28 cellular contexts compared by ENCODE assay signal in genomic region chr20:7610681-7611080, GRCh38.
"Had no signal": no experiment of that assay in that cellular context is flagged by ENCODE, and none has a peak within 500 bp of the region (broad histone marks: within the 10 kb centered on the region; RNA-seq: fewer than 3 reads in every experiment).

No MANE protein-coding gene starts in this region.

- H3K79me2 ChIP-seq: parathyroid adenoma had no signal

- FAIRE-seq: small intestine, urothelium cell line had no signal

- H3K36me3 ChIP-seq: neural progenitor cell, ovary, right lobe of liver, sigmoid colon, stomach, thoracic aorta, thyroid gland, tibial nerve, upper lobe of left lung, vagina had no signal

- H3K27ac ChIP-seq: neural progenitor cell, ovary, parathyroid adenoma, psoas muscle, right lobe of liver, sigmoid colon, stomach, thoracic aorta, thyroid gland, tibial nerve, upper lobe of left lung, vagina had no signal

- ATAC-seq: psoas muscle; right cardiac atrium; right lobe of liver; stimulated activated effector memory CD8-positive, alpha-beta T cell treated with anti-CD3 and anti-CD28 coated beads, Interleukin-12 subunit alpha, Interleukin-12 subunit beta, amount 100 ng/mL, for 72 hours; stimulated activated naive B cell treated with anti-CD40 and anti-IgM and Interleukin-4, amounts not matched to agents 10 μg/mL and 1 μg/mL and 100 μg/mL, for 72 hours had no signal

- H3K4me3 Mint-ChIP-seq: nephron; neural progenitor cell; stimulated activated effector memory CD8-positive, alpha-beta T cell treated with anti-CD3 and anti-CD28 coated beads, Interleukin-12 subunit alpha, Interleukin-12 subunit beta, amount 100 ng/mL, for 72 hours; stimulated activated naive B cell treated with anti-CD40 and anti-IgM and Interleukin-4, amounts not matched to agents 10 μg/mL and 1 μg/mL and 100 μg/mL, for 72 hours; stimulated activated naive CD8-positive, alpha-beta T cell treated with anti-CD3 and anti-CD28 coated beads, Interleukin-15, Interleukin-2, amounts not matched to agents 100 ng/mL and 50 ng/mL, for 24 hours had no signal

- H3K27ac Mint-ChIP-seq: nephron; neural progenitor cell; progenitor cell of endocrine pancreas; stimulated activated effector memory CD8-positive, alpha-beta T cell treated with anti-CD3 and anti-CD28 coated beads, Interleukin-12 subunit alpha, Interleukin-12 subunit beta, amount 100 ng/mL, for 72 hours; stimulated activated naive B cell treated with anti-CD40 and anti-IgM and Interleukin-4, amounts not matched to agents 10 μg/mL and 1 μg/mL and 100 μg/mL, for 72 hours; stimulated activated naive CD8-positive, alpha-beta T cell treated with anti-CD3 and anti-CD28 coated beads, Interleukin-15, Interleukin-2, amounts not matched to agents 100 ng/mL and 50 ng/mL, for 24 hours had no signal

- H3K4me1 Mint-ChIP-seq: nephron; neural progenitor cell; stimulated activated effector memory CD8-positive, alpha-beta T cell treated with anti-CD3 and anti-CD28 coated beads, Interleukin-12 subunit alpha, Interleukin-12 subunit beta, amount 100 ng/mL, for 72 hours; stimulated activated naive B cell treated with anti-CD40 and anti-IgM and Interleukin-4, amounts not matched to agents 10 μg/mL and 1 μg/mL and 100 μg/mL, for 72 hours had no signal

- H3K9me3 ChIP-seq: ovary, psoas muscle, right lobe of liver, sigmoid colon, stomach, thoracic aorta, thyroid gland, tibial nerve, upper lobe of left lung, vagina had no signal

- H3K27me3 Mint-ChIP-seq: progenitor cell of endocrine pancreas; stimulated activated naive B cell treated with anti-CD40 and anti-IgM and Interleukin-4, amounts not matched to agents 10 μg/mL and 1 μg/mL and 100 μg/mL, for 72 hours; stimulated activated naive CD8-positive, alpha-beta T cell treated with anti-CD3 and anti-CD28 coated beads, Interleukin-15, Interleukin-2, amounts not matched to agents 100 ng/mL and 50 ng/mL, for 24 hours had no signal

- H3K27me3 ChIP-seq: neural progenitor cell, ovary, right lobe of liver, sigmoid colon, stomach, thyroid gland, tibial nerve, upper lobe of left lung, vagina had no signal

- DNase-seq: occipital lobe; ovary; posterior cingulate gyrus; psoas muscle; right cardiac atrium; right lobe of liver; sigmoid colon; small intestine; stimulated activated CD4-positive, alpha-beta T cell treated with anti-CD3 and anti-CD28 coated beads, Interleukin-15, amount 100 ng/mL, for 24 hours; stimulated activated CD4-positive, alpha-beta T cell treated with anti-CD3 and anti-CD28 coated beads, Interleukin-2, amount 100 ng/mL, for 24 hours; stimulated activated CD4-positive, alpha-beta T cell treated with anti-CD3 and anti-CD28 coated beads, Interleukin-2, amount 100 ng/mL, for 48 hours; stimulated activated CD4-positive, alpha-beta T cell treated with anti-CD3 and anti-CD28 coated beads, Interleukin-4, amount 100 ng/mL, for 24 hours; stimulated activated naive B cell treated with anti-CD40 and anti-IgM and Interleukin-4, amounts not matched to agents 10 μg/mL and 1 μg/mL and 100 μg/mL, for 72 hours; stimulated activated naive CD4-positive, alpha-beta T cell treated with Interleukin-2 at 50 U/mL for 16 hours; stomach; thyroid gland; trophoblast cell; upper lobe of left lung had no signal

- H2AFZ ChIP-seq: neural progenitor cell, parathyroid adenoma had no signal

- H3K9me3 Mint-ChIP-seq: nephron, neural progenitor cell had no signal

- H3K4me1 ChIP-seq: neural progenitor cell, parathyroid adenoma, psoas muscle, right lobe of liver, sigmoid colon, stomach, thyroid gland, tibial nerve, upper lobe of left lung, vagina had no signal

- H3K36me3 Mint-ChIP-seq: neural progenitor cell; stimulated activated effector memory CD8-positive, alpha-beta T cell treated with anti-CD3 and anti-CD28 coated beads, Interleukin-12 subunit alpha, Interleukin-12 subunit beta, amount 100 ng/mL, for 72 hours; stimulated activated naive B cell treated with anti-CD40 and anti-IgM and Interleukin-4, amounts not matched to agents 10 μg/mL and 1 μg/mL and 100 μg/mL, for 72 hours had no signal

- H3K4me2 ChIP-seq: neural progenitor cell had no signal

- H3K9ac ChIP-seq: neural progenitor cell, parathyroid adenoma had no signal

- H3K4me3 ChIP-seq: neural progenitor cell, ovary, psoas muscle, right lobe of liver, sigmoid colon, stomach, thoracic aorta, thyroid gland, tibial nerve, upper lobe of left lung, vagina had no signal
